Comparison of ENCODE assay signal across 1 cellular context in genomic region chr2:241686649-241687425, GRCh38.
TF ChIP-seq lines count a peak whose summit lies in the region.

TSS of gene DTYMK (minus strand) at chr2:241686815. CDS start at chr2:241686783, 32 bp downstream.

TF ChIP-seq in HepG2, 621 proteins besides CTCF, POLR2A, EP300 and RAD21 (continued from another document and continues in another):
- TF ChIP-seq ZBTB40 (IDR thresholded peaks at IDR 0.05): no peak
- TF ChIP-seq ZBTB40 (CRISPR knock-in tag; IDR thresholded peaks at IDR 0.05): peak; percentile 73
- TF ChIP-seq ZNF253 (CRISPR knock-in tag; IDR thresholded peaks at IDR 0.05; ENCODE audit: borderline replicate concordance): peak; percentile 84
- no peak for TF ChIP-seq SP140L (CRISPR knock-in tag; IDR thresholded peaks at IDR 0.05; ENCODE audit: borderline replicate concordance)
- TF ChIP-seq ETV6 (CRISPR knock-in tag; conservative IDR thresholded peaks at IDR 0.05): peak; percentile 79
- no peak for TF ChIP-seq SCMH1 (CRISPR knock-in tag; IDR thresholded peaks at IDR 0.05; ENCODE audit: borderline replicate concordance)
- TF ChIP-seq USF2 (IDR thresholded peaks at IDR 0.05; ENCODE audit: low read depth, low read length): no peak; the same call in 1 of the 2 replicates
- no peak; the same call in 1 of the 2 replicates for TF ChIP-seq USF2 (CRISPR knock-in tag; IDR thresholded peaks at IDR 0.05; ENCODE audit: borderline replicate concordance)
- peak; percentile 91 for TF ChIP-seq CREB1 (IDR thresholded peaks at IDR 0.05)
- TF ChIP-seq CREB1 (CRISPR knock-in tag; IDR thresholded peaks at IDR 0.05): peak; percentile 75
- peak; percentile 87 for TF ChIP-seq KAT8 (CRISPR knock-in tag; IDR thresholded peaks at IDR 0.05)
- no peak for TF ChIP-seq PITX1 (CRISPR knock-in tag; IDR thresholded peaks at IDR 0.05)
- TF ChIP-seq ZFP91 (CRISPR knock-in tag; IDR thresholded peaks at IDR 0.05; ENCODE audit: borderline replicate concordance): peak; percentile 87
- no peak for TF ChIP-seq FOXP1 (IDR thresholded peaks at IDR 0.05)
- TF ChIP-seq FOXP1 (CRISPR knock-in tag; IDR thresholded peaks at IDR 0.05): no peak
- no peak for TF ChIP-seq DNMT3B (CRISPR knock-in tag; conservative IDR thresholded peaks at IDR 0.05)
- TF ChIP-seq RFX5 (IDR thresholded peaks at IDR 0.05; ENCODE audit: low read depth, low read length): peak; percentile 33; the same call in 1 of the 2 replicates
- TF ChIP-seq KDM5A (IDR thresholded peaks at IDR 0.05; ENCODE audit: borderline replicate concordance, low read length): peak; percentile 78
- TF ChIP-seq ZKSCAN8 (CRISPR knock-in tag; IDR thresholded peaks at IDR 0.05; ENCODE audit: borderline replicate concordance): no peak
- peak; percentile 98 for TF ChIP-seq POGK (CRISPR knock-in tag; conservative IDR thresholded peaks at IDR 0.05)
- TF ChIP-seq PRMT3 (CRISPR knock-in tag; IDR thresholded peaks at IDR 0.05; ENCODE audit: borderline replicate concordance, low read depth): peak; percentile 58; the same call in 1 of the 2 replicates
- no peak for TF ChIP-seq AFF4 (CRISPR knock-in tag; IDR thresholded peaks at IDR 0.05)
- TF ChIP-seq EZH2 (conservative IDR thresholded peaks at IDR 0.05; ENCODE audit: low read depth, low read length): no peak
- no peak; the same call in 1 of the 2 replicates for TF ChIP-seq ZNF800 (CRISPR knock-in tag; IDR thresholded peaks at IDR 0.05)
- TF ChIP-seq ZFP37 (CRISPR knock-in tag; IDR thresholded peaks at IDR 0.05; ENCODE audit: borderline replicate concordance): 0 out of 2 replicates have a peak, but pooled peaks have one; percentile 62
- TF ChIP-seq FUBP1 (CRISPR knock-in tag; IDR thresholded peaks at IDR 0.05; ENCODE audit: borderline replicate concordance): 0 out of 2 replicates have a peak, but pooled peaks have one; percentile 34
- TF ChIP-seq ZNF460 (CRISPR knock-in tag; IDR thresholded peaks at IDR 0.05; ENCODE audit: borderline replicate concordance): no peak
- TF ChIP-seq SALL2 (CRISPR knock-in tag; IDR thresholded peaks at IDR 0.05): peak; percentile 81; the same call in 1 of the 2 replicates
- 0 out of 2 replicates have a peak, but pooled peaks have one; percentile 40 for TF ChIP-seq HIVEP1 (CRISPR knock-in tag; IDR thresholded peaks at IDR 0.05)
- no peak; the same call in 1 of the 2 replicates for TF ChIP-seq TMF1 (CRISPR knock-in tag; IDR thresholded peaks at IDR 0.05; ENCODE audit: low read depth)
- TF ChIP-seq ZNF333 (CRISPR knock-in tag; IDR thresholded peaks at IDR 0.05; ENCODE audit: borderline replicate concordance): 0 out of 2 replicates have a peak, but pooled peaks have one; percentile 72
